Comparison of ENCODE assay signal across 9 cellular contexts in genomic region chr3:41026394-41027177, GRCh38.
DNase-seq lines count a peak whose midpoint lies in the region; ATAC-seq and TF ChIP-seq lines count a peak whose summit lies in the region.
"Had no signal": no experiment of that assay in that cellular context is flagged by ENCODE, and none has a peak within 500 bp of the region (broad histone marks: within the 10 kb centered on the region; RNA-seq: fewer than 3 reads in every experiment).

No MANE protein-coding gene starts in this region.

- ATAC-seq in stimulated activated effector memory CD8-positive, alpha-beta T cell treated with anti-CD3 and anti-CD28 coated beads, Interleukin-12 subunit alpha, Interleukin-12 subunit beta, amount 100 ng/mL, for 72 hours: no peak
- ATAC-seq in GM21360 (IDR thresholded peaks at IDR 0.05; ENCODE audit: unreplicated experiment): no peak
- ATAC-seq: T-cell had no signal

- no peak overlapping the region for H3K4me3 Mint-ChIP-seq in stimulated activated effector memory CD8-positive, alpha-beta T cell treated with anti-CD3 and anti-CD28 coated beads, Interleukin-12 subunit alpha, Interleukin-12 subunit beta, amount 100 ng/mL, for 72 hours
- H3K4me3 Mint-ChIP-seq: naive B cell, T-cell had no signal

- no peak overlapping the region for H3K27ac ChIP-seq in substantia nigra (ENCODE audit: low read depth, low read length, poor library complexity, severe bottlenecking)

- DNase-seq in NCI-H226: peak; percentile 61
- DNase-seq in cardiac fibroblast (ENCODE audit: low read depth in 2 of 2): peak; percentile 86 to 90
- peak; percentile 50 for DNase-seq in kidney tubule cell (ENCODE audit: low spot score)
- peak in 31 of 49 donors; percentile 4 to 68 (median 24) for DNase-seq in substantia nigra (lab: John Stamatoyannopoulos, UW)
- DNase-seq in stimulated activated effector memory CD8-positive, alpha-beta T cell treated with anti-CD3 and anti-CD28 coated beads, Interleukin-12 subunit alpha, Interleukin-12 subunit beta, amount 100 ng/mL, for 72 hours (ENCODE audit: low spot score in 2 of 2): no peak
- no peak for DNase-seq in activated CD4-positive, alpha-beta T cell treated with anti-CD3 and anti-CD28 coated beads for 48 hours
- DNase-seq: naive B cell, T-cell had no signal

- TF ChIP-seq CTCF in cardiac fibroblast (IDR thresholded peaks at IDR 0.05; ENCODE audit: low read depth, low read length): no peak

- no peak overlapping the region for H3K27ac Mint-ChIP-seq in stimulated activated effector memory CD8-positive, alpha-beta T cell treated with anti-CD3 and anti-CD28 coated beads, Interleukin-12 subunit alpha, Interleukin-12 subunit beta, amount 100 ng/mL, for 72 hours
- H3K27ac Mint-ChIP-seq: naive B cell, T-cell had no signal

- no peaks in the 10 kb centered on the region for H3K9me3 Mint-ChIP-seq in stimulated activated effector memory CD8-positive, alpha-beta T cell treated with anti-CD3 and anti-CD28 coated beads, Interleukin-12 subunit alpha, Interleukin-12 subunit beta, amount 100 ng/mL, for 72 hours
- H3K9me3 Mint-ChIP-seq: naive B cell, T-cell had no signal

- H3K4me1 Mint-ChIP-seq in stimulated activated effector memory CD8-positive, alpha-beta T cell treated with anti-CD3 and anti-CD28 coated beads, Interleukin-12 subunit alpha, Interleukin-12 subunit beta, amount 100 ng/mL, for 72 hours: no peaks in the 10 kb centered on the region
- H3K4me1 Mint-ChIP-seq: naive B cell, T-cell had no signal

- H3K4me3 ChIP-seq in cardiac fibroblast (replicated peaks in 1 of 2; ENCODE audit: low read depth in 2 of 2, low read length in 2 of 2): no peak overlapping the region

- H3K36me3 Mint-ChIP-seq in stimulated activated effector memory CD8-positive, alpha-beta T cell treated with anti-CD3 and anti-CD28 coated beads, Interleukin-12 subunit alpha, Interleukin-12 subunit beta, amount 100 ng/mL, for 72 hours: no peaks in the 10 kb centered on the region
- H3K36me3 Mint-ChIP-seq: naive B cell, T-cell had no signal

Comparison
In these comparisons a context has a peak if more than half of its experiments do, and no peak if none do; other contexts are left out.
1. DNase-seq: peak in NCI-H226 (single experiment), cardiac fibroblast (2 of 2), kidney tubule cell (single experiment) and substantia nigra (31 of 49); none in stimulated activated effector memory CD8-positive, alpha-beta T cell treated with anti-CD3 and anti-CD28 coated beads, Interleukin-12 subunit alpha, Interleukin-12 subunit beta, amount 100 ng/mL, for 72 hours (0 of 2) and activated CD4-positive, alpha-beta T cell treated with anti-CD3 and anti-CD28 coated beads for 48 hours (single experiment).